16 cellular contexts compared by ENCODE assay signal in genomic region chr10:79123547-79123963, GRCh38. TPM values are rescaled to one million over a fixed set of nuclear protein-coding genes. Genes with fewer than 3 reads are reported as not detected.
DNase-seq lines count a peak whose midpoint lies in the region; ATAC-seq and TF ChIP-seq lines count a peak whose summit lies in the region.
"Had no signal": no experiment of that assay in that cellular context is flagged by ENCODE, and none has a peak within 500 bp of the region (broad histone marks: within the 10 kb centered on the region; RNA-seq: fewer than 3 reads in every experiment).

No MANE protein-coding gene starts in this region.

- intact Hi-C loops in body of pancreas (cut with DNase I) = no loop called here
- intact Hi-C loops in Calu3 (cut with micrococcal nuclease; ENCODE audit: unreplicated experiment) = no loop called here

- peaks cover 27% of the 10 kb centered on the region for H3K4me1 Mint-ChIP-seq in Calu3 (ENCODE audit: low read depth, unreplicated experiment)

- 44 to 60% methylated on average over 2 to 8 of the region's 8 CpGs for WGBS in body of pancreas, 2 donors

- no peak overlapping the region for H3K27ac Mint-ChIP-seq in Calu3 (ENCODE audit: unreplicated experiment)
- H3K27ac Mint-ChIP-seq: activated CD4-positive, alpha-beta memory T cell treated with anti-CD3 and anti-CD28 coated beads for 36 hours; activated T-helper 1 cell treated with anti-CD3 and anti-CD28 coated beads, Interleukin-12 subunit alpha, Interleukin-12 subunit beta, Interleukin-2, Interleukin-4 antibody, amounts not matched to agents 30 ng/mL and 10 ng/mL and 1 ng/mL, durations not matched to agents 14 hours and 24 hours and 36 hours had no signal

- H3K27me3 Mint-ChIP-seq in Calu3 (ENCODE audit: unreplicated experiment) = no peaks in the 10 kb centered on the region
- H3K27me3 Mint-ChIP-seq: activated CD4-positive, alpha-beta memory T cell treated with anti-CD3 and anti-CD28 coated beads for 36 hours had no signal

- peaks cover 39% of the 10 kb centered on the region for H3K4me1 ChIP-seq in body of pancreas
- H3K4me1 ChIP-seq: prostate gland had no signal

- H3K4me3 ChIP-seq in AG10803 (ENCODE audit: low read length) (no peak overlapping the region), MG63 (no peak overlapping the region), body of pancreas (no peak overlapping the region)
- H3K4me3 ChIP-seq: prostate gland, testis had no signal

- TF ChIP-seq CTCF in AG10803 (conservative IDR thresholded peaks at IDR 0.05; ENCODE audit: low read length) = no peak
- TF ChIP-seq CTCF in body of pancreas (IDR thresholded peaks at IDR 0.05) = no peak
- TF ChIP-seq CTCF in Calu3 (IDR thresholded peaks at IDR 0.05; ENCODE audit: unreplicated experiment) = no peak

- peak; percentile 54 for DNase-seq in AG10803 (ENCODE audit: low read depth)
- DNase-seq in MG63 = peak; percentile 89
- peak in 2 of 4 donors; percentile 49 to 64 for DNase-seq in body of pancreas
- DNase-seq in myocyte (ENCODE audit: low read depth) = peak; percentile 100
- DNase-seq in UCSD-AML1 (lab: John Stamatoyannopoulos, UW; ENCODE audit: unreplicated experiment) = no peak
- no peak for DNase-seq in Calu3
- no peak for DNase-seq in stimulated activated naive CD4-positive, alpha-beta T cell (lab: John Stamatoyannopoulos, UW)
- DNase-seq: activated CD4-positive, alpha-beta memory T cell treated with anti-CD3 and anti-CD28 coated beads for 36 hours; hippocampal formation; left colon; NCI-H1092 treated with DMSO at 0.1 percent for 48 hours; stimulated activated CD4-positive, alpha-beta T cell treated with anti-CD3 and anti-CD28 coated beads, Interleukin-1b, Interleukin-23, amount 100 ng/mL, for 48 hours; testis had no signal

- H3K9me3 ChIP-seq in MG63 (no peaks in the 10 kb centered on the region), body of pancreas (no peaks in the 10 kb centered on the region)
- H3K9me3 ChIP-seq: prostate gland, testis had no signal

- H3K27ac ChIP-seq in body of pancreas = peak overlapping the region in 3 of 4 donors; percentile 13 to 38 (median 21)
- H3K27ac ChIP-seq: prostate gland, testis had no signal

- ATAC-seq in body of pancreas = no peak
- ATAC-seq in HG02759 (IDR thresholded peaks at IDR 0.05; ENCODE audit: unreplicated experiment) = no peak
- ATAC-seq: left colon had no signal

- no TSS peak for BruUV-seq in Calu3 (replicated peaks; lab: Mats Ljungman, UMichigan)

- H3K27me3 ChIP-seq in MG63 = no peaks in the 10 kb centered on the region
- H3K27me3 ChIP-seq in body of pancreas = no peaks in the 10 kb centered on the region
- H3K27me3 ChIP-seq: testis had no signal

- peaks cover 5% of the 10 kb centered on the region for H3K36me3 Mint-ChIP-seq in Calu3 (ENCODE audit: insufficient read depth, unreplicated experiment)
- H3K36me3 Mint-ChIP-seq: activated CD4-positive, alpha-beta memory T cell treated with anti-CD3 and anti-CD28 coated beads for 36 hours had no signal

- peaks cover 90% of the 10 kb centered on the region for H3K36me3 ChIP-seq in MG63
- H3K36me3 ChIP-seq in body of pancreas (replicated peaks in 1 of 2; ENCODE audit: insufficient read depth in 1 of 2, low read depth in 2 of 2) = no peaks in the 10 kb centered on the region

- no peak overlapping the region for H3K4me3 Mint-ChIP-seq in Calu3 (ENCODE audit: low read depth, unreplicated experiment)
- H3K4me3 Mint-ChIP-seq: activated CD4-positive, alpha-beta memory T cell treated with anti-CD3 and anti-CD28 coated beads for 36 hours; activated T-helper 1 cell treated with anti-CD3 and anti-CD28 coated beads, Interleukin-12 subunit alpha, Interleukin-12 subunit beta, Interleukin-2, Interleukin-4 antibody, amounts not matched to agents 30 ng/mL and 10 ng/mL and 1 ng/mL, durations not matched to agents 14 hours and 24 hours and 36 hours had no signal

- H3K9me3 Mint-ChIP-seq in Calu3 (ENCODE audit: low read depth, unreplicated experiment) = no peaks in the 10 kb centered on the region
- H3K9me3 Mint-ChIP-seq: activated CD4-positive, alpha-beta memory T cell treated with anti-CD3 and anti-CD28 coated beads for 36 hours; activated T-helper 1 cell treated with anti-CD3 and anti-CD28 coated beads, Interleukin-12 subunit alpha, Interleukin-12 subunit beta, Interleukin-2, Interleukin-4 antibody, amounts not matched to agents 30 ng/mL and 10 ng/mL and 1 ng/mL, durations not matched to agents 14 hours and 24 hours and 36 hours had no signal

- CTCF ChIA-PET in Calu3 (lab: Charles Lee) = no interaction called here

- TF ChIP-seq POLR2A in body of pancreas (IDR thresholded peaks at IDR 0.05) = no peak

RNA-seq across cellular contexts. Expression of gene ZMIZ1, which starts 54.8 kb away (rescaled TPM):
- 9.5 and 22.4 TPM in 2 replicates for total RNA-seq in MG63 (2014; rRNA removed; shearing (Covaris generic); ENCODE audit: low replicate concordance)
- total RNA-seq in body of pancreas (10 to 100 TPM; 27.2 to 42.2 TPM), myocyte (7.1 and 10.0 TPM in 2 replicates), Calu3 (2022) (20.3 and 23.5 TPM in 2 replicates)
- polyA plus RNA-seq in myocyte (2012) = 23.2 TPM

Comparison
In these comparisons a context has a peak if more than half of its experiments do, and no peak if none do; other contexts are left out.
1. DNase-seq: peak in AG10803 (single experiment), MG63 (single experiment) and myocyte (single experiment); none in UCSD-AML1 (single experiment), Calu3 (single experiment) and stimulated activated naive CD4-positive, alpha-beta T cell (0 of 6).